Comparison of ENCODE assay signal across 11 cellular contexts in the genomic region with DNA sequence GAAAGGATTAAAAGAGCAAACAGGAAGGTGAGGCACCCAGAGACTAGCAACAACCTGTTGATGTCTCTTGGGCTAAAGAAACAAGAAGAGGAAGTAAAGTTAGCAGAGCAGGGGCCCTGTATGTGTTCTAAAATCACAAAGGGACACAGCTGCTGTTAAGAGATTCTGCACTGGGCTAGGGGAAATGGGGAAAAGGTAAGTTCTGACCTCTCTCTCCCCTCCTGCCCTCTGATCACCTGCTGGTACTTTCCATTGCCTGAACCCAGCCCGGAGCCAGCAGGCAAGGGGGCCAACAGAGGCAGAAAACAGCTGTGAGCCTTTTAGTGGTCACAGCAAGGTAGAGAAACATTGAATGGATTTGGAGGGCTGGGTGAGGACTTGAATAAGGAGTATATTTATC. TPM values are rescaled to one million over a fixed set of nuclear protein-coding genes. Genes with fewer than 3 reads are reported as not detected.
DNase-seq lines count a peak whose midpoint lies in the region; ATAC-seq, FAIRE-seq and TF ChIP-seq lines count a peak whose summit lies in the region.
"Had no signal": no experiment of that assay in that cellular context is flagged by ENCODE, and none has a peak within 500 bp of the region (broad histone marks: within the 10 kb centered on the region; RNA-seq: fewer than 3 reads in every experiment).

No MANE protein-coding gene starts in this region.

- TF ChIP-seq POLR2A in GM12878 (IDR thresholded peaks at IDR 0.05; ENCODE audit: low read depth, low read length) = no peak

- H3K36me3 ChIP-seq in GM12878 (ENCODE audit: control insufficient read depth in 2 of 2, insufficient read depth in 2 of 2, low read length in 1 of 2) = no peaks in the 10 kb centered on the region
- H3K36me3 ChIP-seq: breast epithelium had no signal

- H4K20me1 ChIP-seq in GM12878 (ENCODE audit: control insufficient read depth, insufficient read depth) = no peaks in the 10 kb centered on the region

- H3K27ac Mint-ChIP-seq in activated naive CD4-positive, alpha-beta T cell treated with anti-CD3 and anti-CD28 coated beads, Interleukin-2, amount 10 ng/mL, durations not matched to agents 7 days and 5 days = no peak overlapping the region

- peak; percentile 78 for FAIRE-seq in GM12878 (lab: Jason Lieb, UNC)

- RAD21 ChIA-PET in GM12878 (lab: Charles Lee; ENCODE audit: unreplicated experiment) = interaction anchor here (0.7 to 2.3 kb wide), 12 partner anchors 11 to 692 kb away, joined by 3 to 12 read pairs (median 3); no protein-coding TSS in a partner anchor

- H3K4me3 Mint-ChIP-seq in activated naive CD4-positive, alpha-beta T cell treated with anti-CD3 and anti-CD28 coated beads, Interleukin-2, amount 10 ng/mL, durations not matched to agents 7 days and 5 days = no peak overlapping the region

- H3K9me3 Mint-ChIP-seq in activated naive CD4-positive, alpha-beta T cell treated with anti-CD3 and anti-CD28 coated beads, Interleukin-2, amount 10 ng/mL, durations not matched to agents 7 days and 5 days = no peaks in the 10 kb centered on the region

- POLR2A ChIA-PET in GM12878 (lab: Charles Lee) = interaction anchor here (0.6 to 1.5 kb wide), 3 partner anchors 451 to 1021 kb away, joined by 3 read pairs; no protein-coding TSS in a partner anchor

- CTCF ChIA-PET in GM12878 (lab: Yijun Ruan, JAX) = interaction anchor here (0.8 to 2.0 kb wide), 15 partner anchors 11 to 692 kb away, joined by 3 to 11 read pairs (median 4); partner anchors contain the start of gene CNR1
- CTCF ChIA-PET in activated naive CD4-positive, alpha-beta T cell treated with anti-CD3 and anti-CD28 coated beads, Interleukin-2, amount 10 ng/mL, durations not matched to agents 7 days and 5 days (lab: Charles Lee) = no interaction called here

- H3K27me3 Mint-ChIP-seq in activated naive CD4-positive, alpha-beta T cell treated with anti-CD3 and anti-CD28 coated beads, Interleukin-2, amount 10 ng/mL, durations not matched to agents 7 days and 5 days = peaks cover 7% of the 10 kb centered on the region

- in situ Hi-C loops in GM12878 (cut with MboI) = no loop called here

- no peaks in the 10 kb centered on the region for H3K4me1 Mint-ChIP-seq in activated naive CD4-positive, alpha-beta T cell treated with anti-CD3 and anti-CD28 coated beads, Interleukin-2, amount 10 ng/mL, durations not matched to agents 7 days and 5 days

- TF ChIP-seq RAD21 in GM12878 (IDR thresholded peaks at IDR 0.05; ENCODE audit: insufficient read depth, low read depth, low read length) = peak; percentile 53

- intact Hi-C loops in GM12878 (cut with micrococcal nuclease; ENCODE audit: unreplicated experiment) = loop anchor here (1.0 to 5.0 kb wide), 3 partner anchors 313 to 581 kb away; no protein-coding TSS in a partner anchor

- peak overlapping the region; percentile 15; the same call in 1 of the 2 replicates for H3K9ac ChIP-seq in GM12878 (ENCODE audit: control insufficient read depth, insufficient read depth, low read length)

- peak overlapping the region; percentile 40 for H3K27ac ChIP-seq in GM12878 (ENCODE audit: control insufficient read depth, insufficient read depth)
- H3K27ac ChIP-seq: breast epithelium, PC-9 had no signal

- no peak overlapping the region; the same call in 1 of the 2 replicates for H3K4me3 ChIP-seq in GM12878
- H3K4me3 ChIP-seq: breast epithelium, PC-9 had no signal

- no peaks in the 10 kb centered on the region for H3K36me3 Mint-ChIP-seq in activated naive CD4-positive, alpha-beta T cell treated with anti-CD3 and anti-CD28 coated beads, Interleukin-2, amount 10 ng/mL, durations not matched to agents 7 days and 5 days

- H3K4me1 ChIP-seq in GM12878 (ENCODE audit: control insufficient read depth, insufficient read depth, low read length) = peaks cover 16% of the 10 kb centered on the region; the same call in 1 of the 2 replicates
- H3K4me1 ChIP-seq: breast epithelium had no signal

- BruUV-seq in GM12878 (replicated peaks; lab: Mats Ljungman, UMichigan) = no TSS peak

- ATAC-seq in GM18858 (IDR thresholded peaks at IDR 0.05; ENCODE audit: unreplicated experiment) (peak; percentile 61), GM21576 (IDR thresholded peaks at IDR 0.05; ENCODE audit: unreplicated experiment) (peak; percentile 76), HG03342 (IDR thresholded peaks at IDR 0.05; ENCODE audit: unreplicated experiment) (peak; percentile 69), GM12878 (peak; percentile 84)

- peak; percentile 41 to 54; a peak in 1 of 4 replicates for TF ChIP-seq EP300 in GM12878 (IDR thresholded peaks at IDR 0.05; ENCODE audit: borderline replicate concordance in 1 of 2, control insufficient read depth in 1 of 2, low read depth in 2 of 2, low read length in 2 of 2)

- H3K79me2 ChIP-seq in GM12878 (ENCODE audit: control insufficient read depth, insufficient read depth, low read length) = no peaks in the 10 kb centered on the region

- H3K27me3 ChIP-seq in GM12878 (replicated peaks in 1 of 2; ENCODE audit: control insufficient read depth in 2 of 2, insufficient read depth in 2 of 2, low read length in 1 of 2) = no peaks in the 10 kb centered on the region
- H3K27me3 ChIP-seq: breast epithelium had no signal

- WGBS in GM12878 (ENCODE audit: insufficient coverage, insufficient replicate concordance, low lambda C conversion rate, missing lambda C conversion rate) = 8% methylated on average over 1 of the region's 1 CpG

- peak; percentile 18 to 46 (median 26); a peak in 5 of 6 replicates for TF ChIP-seq CTCF in GM12878 (IDR thresholded peaks at IDR 0.05 in 2 of 3, conservative IDR thresholded peaks at IDR 0.05 in 1 of 3; ENCODE audit: control insufficient read depth in 2 of 3, extremely low read depth in 1 of 3, insufficient read depth in 1 of 3, low read depth in 3 of 3, low read length in 3 of 3)

- DNase-seq in GM12878 (ENCODE audit: low read depth, low spot score) (peak; percentile 66), NCI-H2029 treated with DMSO at 0.1 percent for 48 hours (lab: John Stamatoyannopoulos, UW) (no peak), kidney glomerular epithelial cell (lab: John Stamatoyannopoulos, UW) (no peak), COR-L47 (lab: John Stamatoyannopoulos, UW) (no peak)
- no peak for DNase-seq in activated naive CD4-positive, alpha-beta T cell treated with anti-CD3 and anti-CD28 coated beads, Interleukin-2, amount 10 ng/mL, durations not matched to agents 7 days and 5 days
- DNase-seq: hypothalamus, PC-9 had no signal

- SMC1A ChIA-PET in GM12878 (lab: Charles Lee; ENCODE audit: uncharacterized antibody, unreplicated experiment) = interaction anchor here (0.6 to 2.2 kb wide), 18 partner anchors 10 to 689 kb away, joined by 3 to 10 read pairs (median 4); no protein-coding TSS in a partner anchor

- peak overlapping the region; percentile 63 for H3K4me2 ChIP-seq in GM12878 (ENCODE audit: control insufficient read depth, insufficient read depth)
- H3K4me2 ChIP-seq: PC-9 had no signal

- H3K9me3 ChIP-seq in GM12878 (replicated peaks; ENCODE audit: control insufficient read depth, insufficient read depth, low read length) = no peaks in the 10 kb centered on the region; the same call in 2 of the 3 replicates
- H3K9me3 ChIP-seq: breast epithelium had no signal

- peak overlapping the region; percentile 80 for H2AFZ ChIP-seq in GM12878 (ENCODE audit: control insufficient read depth, low read depth, low read length)
- H2AFZ ChIP-seq: PC-9 had no signal

TF ChIP-seq in GM12878, 131 proteins besides CTCF, POLR2A, EP300 and RAD21 (continues in another document):
- TF ChIP-seq SMAD5 (IDR thresholded peaks at IDR 0.05; ENCODE audit: low read depth) (no peak), ATF2 (IDR thresholded peaks at IDR 0.05; ENCODE audit: low read length) (0 out of 2 replicates have a peak, but pooled peaks have one; percentile 35)

RNA-seq across cellular contexts. Expression of gene CNR1, which starts 13.5 kb away (rescaled TPM):
- 26.8 and 29.4 TPM in 2 replicates for total RNA-seq in GM12878 (2013; cell fraction: nucleolus; rRNA removed)
- 11.1 and 13.6 TPM in 2 replicates for total RNA-seq in GM12878 (2014; rRNA removed)
- total RNA-seq in GM12878 (2014; rRNA removed; fragmentation: Illumina TruSeq; extraction: Trizol) = 10.1 and 10.9 TPM in 2 replicates
- 15.4 TPM in 2 replicates for total RNA-seq in GM12878 (2021)
- 2.0 TPM for polyA plus RNA-seq in GM12878 (2011; ENCODE audit: low read depth)
- 3.6 TPM in 2 replicates for polyA plus RNA-seq in GM12878 (2011; rRNA removed)
- polyA plus RNA-seq in GM12878 (2011; cell fraction: cytosol; rRNA removed) = 6.0 and 6.2 TPM in 2 replicates
- polyA plus RNA-seq in GM12878 (2011; cell fraction: nucleus; rRNA removed) = 17.5 and 20.6 TPM in 2 replicates
- 1.7 and 2.5 TPM in 2 replicates for polyA plus RNA-seq in GM12878 (2012)
- polyA plus RNA-seq in GM12878 (2014; fragmentation: Illumina TruSeq; extraction: Trizol) = 12.2 and 12.9 TPM in 2 replicates
- 1 to 10 TPM; 2.2 to 3.1 TPM for polyA plus RNA-seq in GM12878 (2014; fragmentation: Nextera tagmentation; extraction: Ambion mirVana)
- 9.5 and 11.1 TPM in 2 replicates for polyA plus RNA-seq in GM12878 (2014; rRNA removed)
- polyA plus RNA-seq in GM12878 (2016; fragmentation: Nextera tagmentation; extraction: Ambion mirVana) = 1 to 10 TPM; 5.9 to 6.8 TPM
- polyA minus RNA-seq in GM12878 (2011; rRNA and poly(A)+ RNA removed) = 14.4 and 16.5 TPM in 2 replicates
- polyA minus RNA-seq in GM12878 (2011; cell fraction: cytosol; rRNA and poly(A)+ RNA removed) = 1.9 and 6.0 TPM in 2 replicates
- polyA minus RNA-seq in GM12878 (2011; cell fraction: nucleus; rRNA and poly(A)+ RNA removed) = 5.1 and 10.3 TPM in 2 replicates
- total RNA-seq: PC-9 had no signal
